8 cellular contexts compared by ENCODE assay signal in the genomic region with DNA sequence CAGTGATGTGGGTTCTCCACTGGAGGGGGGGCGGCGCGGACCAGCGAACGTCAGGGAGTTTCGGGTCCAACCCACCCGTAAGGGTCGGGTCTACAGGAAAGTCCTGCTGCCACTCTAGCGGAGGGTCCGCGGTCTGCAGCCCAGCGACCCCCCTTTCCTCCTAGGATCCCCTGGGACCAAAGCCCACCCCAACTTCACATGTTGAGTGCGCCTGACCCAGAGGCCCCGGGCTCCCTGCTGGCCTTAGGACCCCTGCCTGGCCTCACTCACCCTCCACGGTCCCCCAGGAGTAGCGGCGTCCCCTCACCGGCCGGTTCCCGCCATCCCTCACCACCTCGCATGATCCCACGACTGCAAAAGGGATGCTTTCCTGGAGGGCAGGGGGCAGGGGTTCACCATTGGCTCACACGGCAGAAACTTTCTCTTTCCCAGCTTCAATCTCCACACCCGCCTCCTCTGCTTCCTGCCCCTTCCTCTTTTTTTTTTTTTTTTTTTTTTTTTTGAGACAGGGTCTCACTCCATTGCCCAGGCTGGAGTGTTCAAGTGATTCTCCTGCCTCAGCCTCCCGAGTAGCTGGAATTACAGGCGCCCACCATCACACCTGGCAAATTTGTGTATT. TPM values are rescaled to one million over a fixed set of nuclear protein-coding genes. Genes with fewer than 3 reads are reported as not detected.
DNase-seq lines count a peak whose midpoint lies in the region; ATAC-seq, FAIRE-seq and TF ChIP-seq lines count a peak whose summit lies in the region.

No MANE protein-coding gene starts in this region.

- peaks cover 5% of the 10 kb centered on the region for H3K79me1 ChIP-seq in neuronal stem cell (ENCODE audit: low read depth, low read length)

- peak overlapping the region; percentile 99 for H3K4me2 ChIP-seq in neuronal stem cell (ENCODE audit: insufficient read depth, low read length, poor library complexity, severe bottlenecking)

- peak overlapping the region; percentile 100 for H3K27ac ChIP-seq in CD4-positive, alpha-beta T cell (ENCODE audit: low read depth, low read length)
- H3K27ac ChIP-seq in endodermal cell (ENCODE audit: low read depth, low read length) (peak overlapping the region; percentile 94), neuronal stem cell (replicated peaks; ENCODE audit: low read length) (peak overlapping the region; percentile 89)

- POLR2A ChIA-PET in CD4-positive, alpha-beta T cell (lab: Charles Lee), result interaction anchor here (0.9 to 7.3 kb wide), 8 partner anchors 9 to 314 kb away, joined by 3 to 153 read pairs (median 18); a partner anchor contains a TSS

- H3K9ac ChIP-seq in NT2/D1 (ENCODE audit: insufficient read length, low read depth), result peak overlapping the region; percentile 95
- peak overlapping the region; percentile 75 for H3K9ac ChIP-seq in endodermal cell (ENCODE audit: extremely low read depth, low read length, poor library complexity, severe bottlenecking)
- H3K9ac ChIP-seq in neuronal stem cell (ENCODE audit: low read depth, low read length, poor library complexity), result peak overlapping the region; percentile 96

- H3K9me3 ChIP-seq in CD4-positive, alpha-beta T cell (ENCODE audit: control insufficient read depth, low read length), result no peaks in the 10 kb centered on the region
- H3K9me3 ChIP-seq in NT2/D1 (ENCODE audit: insufficient read depth, low read length) (no peaks in the 10 kb centered on the region), endodermal cell (ENCODE audit: control insufficient read depth, low read length) (no peaks in the 10 kb centered on the region), neuronal stem cell (replicated peaks in 1 of 2; ENCODE audit: control insufficient read depth in 2 of 2, insufficient read depth in 1 of 2, low read depth in 1 of 2, low read length in 2 of 2) (no peaks in the 10 kb centered on the region)

- FAIRE-seq in GM12891 (lab: Jason Lieb, UNC), result no peak

- peaks cover 64% of the 10 kb centered on the region for H3K4me1 Mint-ChIP-seq in CD4-positive, alpha-beta T cell (ENCODE audit: low read depth)
- peaks cover 10% of the 10 kb centered on the region for H3K4me1 Mint-ChIP-seq in endodermal cell

- no peak overlapping the region for H2BK12ac ChIP-seq in neuronal stem cell (ENCODE audit: low read length)

- DNase-seq in CD4-positive, alpha-beta T cell, result no peak
- no peak for DNase-seq in NT2/D1 (ENCODE audit: low read depth, low spot score)
- no peak for DNase-seq in endodermal cell
- no peak for DNase-seq in neuronal stem cell (ENCODE audit: low spot score)
- no peak for DNase-seq in NCI-H774 (lab: John Stamatoyannopoulos, UW)
- DNase-seq in RPMI8226, result no peak
- DNase-seq in GM12891 (ENCODE audit: insufficient read length, low spot score), result no peak
- DNase-seq in NCI-H82 treated with DMSO at 0.1 percent for 48 hours (lab: John Stamatoyannopoulos, UW; ENCODE audit: unreplicated experiment), result no peak

- peak overlapping the region; percentile 96 for H2BK5ac ChIP-seq in neuronal stem cell (ENCODE audit: low read length)

- no peak overlapping the region for H2BK120ac ChIP-seq in neuronal stem cell (ENCODE audit: low read depth, low read length)

- H2AK5ac ChIP-seq in neuronal stem cell (ENCODE audit: low read depth, low read length), result peak overlapping the region; percentile 98

- no peak overlapping the region for H4K91ac ChIP-seq in neuronal stem cell (ENCODE audit: low read depth, low read length, poor library complexity)

- peak overlapping the region; percentile 99 for H3K4me3 Mint-ChIP-seq in CD4-positive, alpha-beta T cell
- H3K4me3 Mint-ChIP-seq in endodermal cell, result peak overlapping the region; percentile 92

- no peak for TF ChIP-seq POLR2A in GM12891 (IDR thresholded peaks at IDR 0.05; ENCODE audit: low read depth, low read length)

- peaks cover 19% of the 10 kb centered on the region for H3K4me1 ChIP-seq in NT2/D1 (ENCODE audit: insufficient read depth, insufficient read length)
- H3K4me1 ChIP-seq in endodermal cell (ENCODE audit: control insufficient read depth, insufficient read depth, low read length), result peaks cover 6% of the 10 kb centered on the region
- peaks cover 24 to 30% of the 10 kb centered on the region in 2 donors for H3K4me1 ChIP-seq in neuronal stem cell (ENCODE audit: control insufficient read depth in 2 of 2, insufficient read depth in 1 of 2, low read depth in 1 of 2, low read length in 2 of 2)

- no peaks in the 10 kb centered on the region for H3K27me3 ChIP-seq in CD4-positive, alpha-beta T cell (ENCODE audit: control insufficient read depth, insufficient read depth, low read length)
- H3K27me3 ChIP-seq in NT2/D1 (ENCODE audit: insufficient read depth, insufficient read length), result no peaks in the 10 kb centered on the region
- no peaks in the 10 kb centered on the region for H3K27me3 ChIP-seq in endodermal cell (ENCODE audit: control insufficient read depth, insufficient read depth, low read length, poor library complexity, severe bottlenecking)
- no peaks in the 10 kb centered on the region for H3K27me3 ChIP-seq in neuronal stem cell (ENCODE audit: control insufficient read depth in 3 of 3, insufficient read depth in 3 of 3, low read depth in 1 of 3, low read length in 3 of 3)

- peak overlapping the region; percentile 74 for H2AFZ ChIP-seq in neuronal stem cell (ENCODE audit: low read length)

- H3K27ac Mint-ChIP-seq in CD4-positive, alpha-beta T cell, result peak overlapping the region; percentile 100
- peak overlapping the region; percentile 100 for H3K27ac Mint-ChIP-seq in endodermal cell

- H3K36me3 ChIP-seq in NT2/D1 (ENCODE audit: insufficient read depth, insufficient read length, low read length) (peaks cover 12% of the 10 kb centered on the region), endodermal cell (ENCODE audit: control insufficient read depth, insufficient read depth, low read length) (peaks cover 8% of the 10 kb centered on the region), neuronal stem cell (replicated peaks in 1 of 2; ENCODE audit: control insufficient read depth in 2 of 2, insufficient read depth in 2 of 2, low read length in 2 of 2) (peaks cover 0 to 11% of the 10 kb centered on the region in 2 donors)

- no peak overlapping the region for H3K4ac ChIP-seq in neuronal stem cell (ENCODE audit: low read length)

- H2BK15ac ChIP-seq in neuronal stem cell (ENCODE audit: low read length), result peak overlapping the region; percentile 82

- intact Hi-C loops in CD4-positive, alpha-beta T cell (cut with DNase I, micrococcal nuclease), result loop anchor here (2.0 to 10.0 kb wide), 2 partner anchors 30 to 546 kb away; a partner anchor contains a TSS

- peak overlapping the region; percentile 94 for H3K23ac ChIP-seq in neuronal stem cell (ENCODE audit: low read depth, low read length, poor library complexity)

- no peaks in the 10 kb centered on the region for H3K27me3 Mint-ChIP-seq in CD4-positive, alpha-beta T cell
- peaks cover 4% of the 10 kb centered on the region for H3K27me3 Mint-ChIP-seq in endodermal cell (ENCODE audit: insufficient read depth)

- no peak for TF ChIP-seq CTCF in CD4-positive, alpha-beta T cell (IDR thresholded peaks at IDR 0.05)
- no peak for TF ChIP-seq CTCF in endodermal cell (conservative IDR thresholded peaks at IDR 0.05)

- H3K18ac ChIP-seq in neuronal stem cell (ENCODE audit: low read length), result peak overlapping the region; percentile 96

- H4K8ac ChIP-seq in neuronal stem cell (ENCODE audit: low read depth, low read length), result peak overlapping the region; percentile 87

- CTCF ChIA-PET in CD4-positive, alpha-beta T cell (lab: Charles Lee), result interaction anchor here (0.8 to 1.9 kb wide), 2 partner anchors 8 to 30 kb away, joined by 3 to 10 read pairs; no protein-coding TSS in a partner anchor

- H3K9me3 Mint-ChIP-seq in CD4-positive, alpha-beta T cell, result no peaks in the 10 kb centered on the region
- H3K9me3 Mint-ChIP-seq in endodermal cell, result no peaks in the 10 kb centered on the region

- WGBS in endodermal cell (ENCODE audit: insufficient coverage in 1 of 2, insufficient read length in 1 of 2), 2 experiments, result 19 to 29% methylated on average over 7 to 26 of the region's 26 CpGs
- WGBS in neuronal stem cell (ENCODE audit: extremely low coverage in 2 of 2, insufficient read length in 2 of 2, insufficient replicate concordance in 1 of 2), 2 donors, result no CpG with 5 or more reads among the region's 26 CpGs

- H3K14ac ChIP-seq in neuronal stem cell (ENCODE audit: low read length), result peak overlapping the region; percentile 39

- no peak for ATAC-seq in CD4-positive, alpha-beta T cell (ENCODE audit: poor library complexity)

- H3K36me3 Mint-ChIP-seq in CD4-positive, alpha-beta T cell (ENCODE audit: low read depth), result peaks cover 41% of the 10 kb centered on the region
- H3K36me3 Mint-ChIP-seq in endodermal cell (ENCODE audit: low read depth), result peaks cover 3% of the 10 kb centered on the region

- H3K4me3 ChIP-seq in NT2/D1 (ENCODE audit: insufficient read length, low read depth) (peak overlapping the region; percentile 86), endodermal cell (ENCODE audit: low read length) (peak overlapping the region; percentile 93), neuronal stem cell (ENCODE audit: low read length in 2 of 2) (peak overlapping the region; percentile 81 to 88)

RNA-seq across cellular contexts. Expression of a gene that starts 3.1 kb away (rescaled TPM):
- 100 to 1,000 TPM; 161 to 163 TPM for total RNA-seq in CD4-positive, alpha-beta T cell
- 1 to 10 TPM; 1.1 to 2.3 TPM for total RNA-seq in endodermal cell
- 3.3 TPM for polyA plus RNA-seq in endodermal cell (2013, experiment 1 of 2)
- 2.0 TPM for polyA plus RNA-seq in endodermal cell (2013, experiment 2 of 2)
- 3.9 TPM for polyA plus RNA-seq in neuronal stem cell (2013, experiment 1 of 2)
- 3.4 TPM for polyA plus RNA-seq in neuronal stem cell (2013, experiment 2 of 2)
- polyA plus RNA-seq in GM12891 (2012; ENCODE audit: low read depth, missing spikeins), result 80.3 TPM

RNA-seq across cellular contexts. Expression of a gene that starts 4.7 kb away (rescaled TPM):
- total RNA-seq in CD4-positive, alpha-beta T cell, result 1 to 10 TPM in 1 of 2 experiments, under 1 TPM in 1; 0.95 to 2.4 TPM
- total RNA-seq in endodermal cell, result 1 to 10 TPM in 1 of 2 donors, not detected in 1; 1.2 TPM
- polyA plus RNA-seq in endodermal cell (2013, experiment 1 of 2), result 0.64 TPM
- polyA plus RNA-seq in endodermal cell (2013, experiment 2 of 2), result 0.62 TPM
- polyA plus RNA-seq in neuronal stem cell (2013, experiment 1 of 2), result 4.7 TPM
- polyA plus RNA-seq in neuronal stem cell (2013, experiment 2 of 2), result 4.6 TPM
- polyA plus RNA-seq in GM12891 (2012; ENCODE audit: low read depth, missing spikeins), result 1.2 TPM

RNA-seq across cellular contexts. Expression of a gene that starts 9.0 kb away (rescaled TPM):
- 10 to 100 TPM; 12.7 to 14.7 TPM for total RNA-seq in CD4-positive, alpha-beta T cell
- total RNA-seq in endodermal cell, result 10 to 100 TPM; 30.7 to 36.3 TPM
- polyA plus RNA-seq in endodermal cell (2013, experiment 1 of 2), result 32.4 TPM
- polyA plus RNA-seq in endodermal cell (2013, experiment 2 of 2), result 27.8 TPM
- 18.4 TPM for polyA plus RNA-seq in neuronal stem cell (2013, experiment 1 of 2)
- polyA plus RNA-seq in neuronal stem cell (2013, experiment 2 of 2), result 16.8 TPM
- 18.0 TPM for polyA plus RNA-seq in GM12891 (2012; ENCODE audit: low read depth, missing spikeins)

RNA-seq across cellular contexts. Expression of a gene that starts 15.9 kb away (rescaled TPM):
- total RNA-seq in CD4-positive, alpha-beta T cell, result 1 to 10 TPM; 3.4 to 3.5 TPM
- total RNA-seq in endodermal cell, result 10 to 100 TPM; 40.1 to 58.4 TPM
- 66.8 TPM for polyA plus RNA-seq in endodermal cell (2013, experiment 1 of 2)
- 70.0 TPM for polyA plus RNA-seq in endodermal cell (2013, experiment 2 of 2)
- polyA plus RNA-seq in neuronal stem cell (2013, experiment 1 of 2), result 22.2 TPM
- polyA plus RNA-seq in neuronal stem cell (2013, experiment 2 of 2), result 21.3 TPM
- polyA plus RNA-seq in GM12891 (2012; ENCODE audit: low read depth, missing spikeins), result 3.8 TPM

RNA-seq across cellular contexts. Expression of a gene that starts 24.2 kb away (rescaled TPM):
- total RNA-seq in CD4-positive, alpha-beta T cell, result 10 to 100 TPM; 39.1 to 41.7 TPM
- 10 to 100 TPM; 75.4 to 76.0 TPM for total RNA-seq in endodermal cell
- polyA plus RNA-seq in endodermal cell (2013, experiment 1 of 2), result 39.8 TPM
- 35.9 TPM for polyA plus RNA-seq in endodermal cell (2013, experiment 2 of 2)
- 31.1 TPM for polyA plus RNA-seq in neuronal stem cell (2013, experiment 1 of 2)
- 30.6 TPM for polyA plus RNA-seq in neuronal stem cell (2013, experiment 2 of 2)
- 26.4 TPM for polyA plus RNA-seq in GM12891 (2012; ENCODE audit: low read depth, missing spikeins)

Comparison
In these comparisons a context has a peak if more than half of its experiments do, and no peak if none do; other contexts are left out.
1. RNA of a gene that starts 3.1 kb away (total RNA-seq): 161 to 163 TPM in CD4-positive, alpha-beta T cell; 1.1 to 2.3 TPM in endodermal cell; every median in the first group is over 10 times any median in the second.
2. Peak in every context shown above with its lines, with median percentiles within 50 percentile points of each other: H3K27ac ChIP-seq, H3K4me3 ChIP-seq and H3K9ac ChIP-seq.